In genomic region chr4:40550900-40551546, GRCh38 we compare ENCODE assay signal across 8 cellular contexts.
DNase-seq lines count a peak whose midpoint lies in the region; ATAC-seq and TF ChIP-seq lines count a peak whose summit lies in the region.

No MANE protein-coding gene starts in this region.

- peak; percentile 77 for ATAC-seq in HG02852 (IDR thresholded peaks at IDR 0.05; ENCODE audit: unreplicated experiment)

- 7% methylated on average over 5 of the region's 5 CpGs for WGBS in hepatocyte (ENCODE audit: low lambda C conversion rate, missing lambda C conversion rate)

- peaks cover 24% of the 10 kb centered on the region for H3K4me1 Mint-ChIP-seq in activated naive CD8-positive, alpha-beta T cell (ENCODE audit: low read depth)

- no peaks in the 10 kb centered on the region for H3K9me2 ChIP-seq in hepatocyte (replicated peaks; ENCODE audit: insufficient read depth)

- in situ Hi-C loops in GM13976 (cut with MboI; ENCODE audit: low sequenced_read_pairs, unreplicated experiment) = no loop called here

- no peaks in the 10 kb centered on the region for H3K36me3 ChIP-seq in BLaER1
- no peaks in the 10 kb centered on the region for H3K36me3 ChIP-seq in hepatocyte (replicated peaks; ENCODE audit: insufficient read depth, low read depth)
- H3K36me3 ChIP-seq in subcutaneous abdominal adipose tissue (ENCODE audit: control insufficient read depth in 5 of 5, insufficient read depth in 5 of 5, low read length in 5 of 5) = peaks cover 0 to 5% (median 0%) of the 10 kb centered on the region in 5 donors

- TF ChIP-seq CTCF in GM13976 (IDR thresholded peaks at IDR 0.05; ENCODE audit: borderline replicate concordance, control extremely low read depth, extremely low read depth, insufficient read depth, missing control alignments) (peak; percentile 34), hepatocyte (IDR thresholded peaks at IDR 0.05; ENCODE audit: poor library complexity) (peak; percentile 62)

- H3K27me3 Mint-ChIP-seq in activated naive CD8-positive, alpha-beta T cell = no peaks in the 10 kb centered on the region

- H4K20me1 ChIP-seq in BLaER1 (no peaks in the 10 kb centered on the region), hepatocyte (ENCODE audit: insufficient read depth, poor library complexity, severe bottlenecking) (no peaks in the 10 kb centered on the region)

- H3K27ac Mint-ChIP-seq in activated naive CD8-positive, alpha-beta T cell = peak overlapping the region; percentile 89

- H3K27ac ChIP-seq in BLaER1 = peak overlapping the region; percentile 73
- peak overlapping the region; percentile 80 for H3K27ac ChIP-seq in hepatocyte
- peak overlapping the region; percentile 80 for H3K27ac ChIP-seq in subcutaneous abdominal adipose tissue (ENCODE audit: low read depth, low read length)

- H3K4me3 ChIP-seq in BLaER1 = no peak overlapping the region
- H3K4me3 ChIP-seq in hepatocyte = peak overlapping the region; percentile 22
- peak overlapping the region; percentile 36 to 76 (median 61) for H3K4me3 ChIP-seq in subcutaneous abdominal adipose tissue (ENCODE audit: low read depth in 1 of 5, low read length in 5 of 5)

- H3K4me3 Mint-ChIP-seq in activated naive CD8-positive, alpha-beta T cell = peak overlapping the region; percentile 82

- DNase-seq in GM13976 (ENCODE audit: low spot score) (peak; percentile 62), NCI-H2107 treated with DMSO at 0.1 percent for 48 hours (lab: John Stamatoyannopoulos, UW; ENCODE audit: unreplicated experiment) (peak; percentile 58), hepatocyte (ENCODE audit: low spot score) (peak; percentile 59), D341Med (ENCODE audit: low spot score) (no peak)

- no peaks in the 10 kb centered on the region for H3K9me3 ChIP-seq in BLaER1
- H3K9me3 ChIP-seq in hepatocyte (ENCODE audit: low read depth) = no peaks in the 10 kb centered on the region
- H3K9me3 ChIP-seq in subcutaneous abdominal adipose tissue (ENCODE audit: control insufficient read depth in 5 of 5, low read length in 5 of 5) = peaks cover 0 to 2% (median 0%) of the 10 kb centered on the region in 5 donors

- H3K9me3 Mint-ChIP-seq in activated naive CD8-positive, alpha-beta T cell (ENCODE audit: low read depth) = no peaks in the 10 kb centered on the region

- peaks cover 29% of the 10 kb centered on the region for H3K4me1 ChIP-seq in BLaER1
- H3K4me1 ChIP-seq in hepatocyte (ENCODE audit: insufficient read depth) = peaks cover 31% of the 10 kb centered on the region
- peaks cover 0 to 25% (median 10%) of the 10 kb centered on the region in 5 donors for H3K4me1 ChIP-seq in subcutaneous abdominal adipose tissue (ENCODE audit: control insufficient read depth in 5 of 5, insufficient read depth in 5 of 5, low read length in 5 of 5)

- peak overlapping the region; percentile 45 for H2AFZ ChIP-seq in hepatocyte

- H3K36me3 Mint-ChIP-seq in activated naive CD8-positive, alpha-beta T cell = no peaks in the 10 kb centered on the region

- H3K27me3 ChIP-seq in BLaER1 (no peaks in the 10 kb centered on the region), hepatocyte (no peaks in the 10 kb centered on the region), subcutaneous abdominal adipose tissue (ENCODE audit: control insufficient read depth in 5 of 5, insufficient read depth in 4 of 5, low read length in 5 of 5) (no peaks in the 10 kb centered on the region)

- peak overlapping the region; percentile 35 for H3K9ac ChIP-seq in BLaER1
- H3K9ac ChIP-seq in subcutaneous abdominal adipose tissue (ENCODE audit: low read length in 5 of 5) = peak overlapping the region; percentile 10 to 82 (median 76)

- H3K79me2 ChIP-seq in hepatocyte = peaks cover 48% of the 10 kb centered on the region

- H3K4me2 ChIP-seq in BLaER1 (peak overlapping the region; percentile 79), hepatocyte (peak overlapping the region; percentile 71)
